ENCODE assay signal across 8 cellular contexts in genomic region chr5:54013556-54014157, GRCh38.
DNase-seq lines count a peak whose midpoint lies in the region; ATAC-seq, FAIRE-seq and TF ChIP-seq lines count a peak whose summit lies in the region.

No MANE protein-coding gene starts in this region.

- H4K20me1 ChIP-seq in Karpas-422 (ENCODE audit: insufficient read depth, low read depth, low read length): no peaks in the 10 kb centered on the region

- H3K27ac ChIP-seq in A549: peak overlapping the region in 1 of 2 experiments; percentile 51; a peak in 1 of 6 replicates
- H3K27ac ChIP-seq in Karpas-422 (ENCODE audit: low read length): no peak overlapping the region

- H3K36me3 ChIP-seq in Karpas-422 (ENCODE audit: insufficient read depth, low read length): no peaks in the 10 kb centered on the region

- CTCF ChIA-PET in A549 (lab: Yijun Ruan, JAX): no interaction called here

- TF ChIP-seq CTCF in A549 (IDR thresholded peaks at IDR 0.05): no peak

- TF ChIP-seq RAD21 in A549 (conservative IDR thresholded peaks at IDR 0.05 in 1 of 2, IDR thresholded peaks at IDR 0.05 in 1 of 2): no peak

- no peak for TF ChIP-seq EP300 in A549 (IDR thresholded peaks at IDR 0.05)

- POLR2A ChIA-PET in A549 (lab: Yijun Ruan, JAX): no interaction called here

- ATAC-seq in A549: peak; percentile 82 to 83; a peak in 5 of 6 replicates
- peak; percentile 43 to 61 for ATAC-seq in activated T-cell treated with anti-CD3 and anti-CD28 coated beads, Interleukin-2, amount 50 U/mL, for 4 hours
- ATAC-seq in HG02759 (IDR thresholded peaks at IDR 0.05; ENCODE audit: unreplicated experiment): no peak
- ATAC-seq in HG02840 (IDR thresholded peaks at IDR 0.05; ENCODE audit: low FRiP score, unreplicated experiment): no peak
- no peak for ATAC-seq in HG03139 (IDR thresholded peaks at IDR 0.05; ENCODE audit: unreplicated experiment)

- H3K9me2 ChIP-seq in Karpas-422 (replicated peaks; ENCODE audit: insufficient read depth, low read length): no peaks in the 10 kb centered on the region

- no peaks in the 10 kb centered on the region for H3K79me2 ChIP-seq in Karpas-422 (ENCODE audit: low read length)

- H3K27me3 Mint-ChIP-seq in activated T-cell treated with anti-CD3 and anti-CD28 coated beads, Interleukin-2, amount 50 U/mL, for 4 hours (ENCODE audit: low read depth): no peaks in the 10 kb centered on the region

- H3K4me3 Mint-ChIP-seq in activated T-cell treated with anti-CD3 and anti-CD28 coated beads, Interleukin-2, amount 50 U/mL, for 4 hours: no peak overlapping the region

- H3K36me3 Mint-ChIP-seq in activated T-cell treated with anti-CD3 and anti-CD28 coated beads, Interleukin-2, amount 50 U/mL, for 4 hours (ENCODE audit: insufficient read depth): peaks cover 28% of the 10 kb centered on the region

- no peaks in the 10 kb centered on the region for H3K27me3 ChIP-seq in Karpas-422 (ENCODE audit: low read length)

- no peak overlapping the region for H2AFZ ChIP-seq in Karpas-422 (ENCODE audit: low read length)

- DNase-seq in A549 (ENCODE audit: low read depth in 1 of 2, low spot score in 1 of 2) (peak in 1 of 2 experiments; percentile 80), HPDE6-E6E7 (ENCODE audit: extremely low spot score) (peak; percentile 39), kidney glomerular epithelial cell (lab: John Stamatoyannopoulos, UW) (peak; percentile 31), Karpas-422 (no peak)
- DNase-seq in activated T-cell treated with anti-CD3 and anti-CD28 coated beads, Interleukin-2, amount 50 U/mL, for 4 hours: no peak

- H3K9ac ChIP-seq in Karpas-422 (ENCODE audit: low read length): no peak overlapping the region

- no peaks in the 10 kb centered on the region for H3K4me1 Mint-ChIP-seq in activated T-cell treated with anti-CD3 and anti-CD28 coated beads, Interleukin-2, amount 50 U/mL, for 4 hours (ENCODE audit: low read depth)

- peaks cover 16% of the 10 kb centered on the region for H3K4me1 ChIP-seq in A549
- no peaks in the 10 kb centered on the region for H3K4me1 ChIP-seq in Karpas-422 (ENCODE audit: low read length)

- FAIRE-seq in A549 (lab: Jason Lieb, UNC): no peak

- peaks cover 12% of the 10 kb centered on the region for H3K9me3 ChIP-seq in A549
- peaks cover 6% of the 10 kb centered on the region; the same call in 1 of the 2 replicates for H3K9me3 ChIP-seq in Karpas-422 (ENCODE audit: low read length)

- H3K4me2 ChIP-seq in A549 (no peak overlapping the region), Karpas-422 (ENCODE audit: low read depth, low read length, poor library complexity, severe bottlenecking) (no peak overlapping the region)

- H3K4me3 ChIP-seq in A549 (no peak overlapping the region), Karpas-422 (ENCODE audit: low read length) (no peak overlapping the region)

- H3K9me3 Mint-ChIP-seq in activated T-cell treated with anti-CD3 and anti-CD28 coated beads, Interleukin-2, amount 50 U/mL, for 4 hours: peaks cover 9% of the 10 kb centered on the region

- TF ChIP-seq POLR2A in A549 (IDR thresholded peaks at IDR 0.05; ENCODE audit: low read length): no peak

TF ChIP-seq in A549, 52 proteins besides CTCF, POLR2A, EP300 and RAD21:
- TF ChIP-seq FOSL2 (IDR thresholded peaks at IDR 0.05) (peak; percentile 27; the same call in 1 of the 2 replicates), FOSL2 (CRISPR knock-in tag; IDR thresholded peaks at IDR 0.05) (peak; percentile 75), NFE2L2 (conservative IDR thresholded peaks at IDR 0.05; ENCODE audit: low read length) (no peak), ZC3H11A (IDR thresholded peaks at IDR 0.05) (no peak), RCOR1 (IDR thresholded peaks at IDR 0.05; ENCODE audit: low read depth, low read length) (no peak), PHF8 (IDR thresholded peaks at IDR 0.05; ENCODE audit: borderline replicate concordance, low read depth) (no peak), MAFK (IDR thresholded peaks at IDR 0.05; ENCODE audit: partially characterized antibody) (peak; percentile 79), EHMT2 (IDR thresholded peaks at IDR 0.05; ENCODE audit: low read depth) (no peak), NPAS2 (CRISPR knock-in tag; IDR thresholded peaks at IDR 0.05; ENCODE audit: borderline replicate concordance) (no peak), TFCP2L1 (CRISPR knock-in tag; IDR thresholded peaks at IDR 0.05) (no peak), CBX8 (IDR thresholded peaks at IDR 0.05) (no peak), REST (IDR thresholded peaks at IDR 0.05) (no peak)

Comparison
In these comparisons a context has a peak if more than half of its experiments do, and no peak if none do; other contexts are left out.
1. ATAC-seq: peak in A549 (2 of 2) and activated T-cell treated with anti-CD3 and anti-CD28 coated beads, Interleukin-2, amount 50 U/mL, for 4 hours (2 of 2); none in HG02759 (single experiment), HG02840 (single experiment) and HG03139 (single experiment).
2. DNase-seq: peak in HPDE6-E6E7 (single experiment) and kidney glomerular epithelial cell (single experiment); none in activated T-cell treated with anti-CD3 and anti-CD28 coated beads, Interleukin-2, amount 50 U/mL, for 4 hours (single experiment) and Karpas-422 (single experiment).